In the genomic region with DNA sequence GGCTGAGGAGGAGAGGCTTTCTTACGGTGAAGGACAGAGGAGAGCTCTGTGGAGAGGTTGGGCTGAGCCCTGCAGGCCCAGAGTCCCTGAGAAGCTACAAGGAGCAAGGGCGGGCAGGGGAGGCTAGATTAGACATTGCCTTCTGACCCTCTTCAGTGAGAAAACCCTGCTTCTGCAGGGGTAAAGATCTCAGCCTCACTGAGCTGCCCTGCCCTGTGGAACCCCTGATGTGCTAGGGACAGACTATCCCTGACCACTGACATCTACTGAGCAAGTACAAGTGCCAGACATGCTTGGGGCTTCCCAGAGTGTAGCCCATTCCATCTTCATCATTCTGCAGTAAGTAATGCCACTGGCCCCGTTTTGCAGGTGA, we compare ENCODE assay signal across 25 cellular contexts.
"Had no signal": no experiment of that assay in that cellular context is flagged by ENCODE, and none has a peak within 500 bp of the region (broad histone marks: within the 10 kb centered on the region; RNA-seq: fewer than 3 reads in every experiment).

No MANE protein-coding gene starts in this region.

- H3K4me2 ChIP-seq: smooth muscle cell had no signal

- FAIRE-seq: TTC549 had no signal

- H3K27ac ChIP-seq: body of pancreas, cardiac muscle cell, coronary artery, dorsolateral prefrontal cortex, left lung, ovary, prostate gland, tibial nerve, VCaP had no signal

- ATAC-seq: body of pancreas; effector memory CD8-positive, alpha-beta T cell; left lung had no signal

- H3K27me3 ChIP-seq: adrenal gland, body of pancreas, cardiac muscle cell, left lung, ovary, tibial nerve had no signal

- DNase-seq: activated CD4-positive, alpha-beta T cell treated with anti-CD3 and anti-CD28 coated beads for 48 hours; activated CD4-positive, alpha-beta T cell treated with anti-CD3 and anti-CD28 coated beads, Interleukin-2, amount 50 U/mL, for 48 hours; activated CD8-positive, alpha-beta memory T cell treated with anti-CD3 and anti-CD28 coated beads for 24 hours; activated effector memory CD4-positive, alpha-beta T cell treated with Interleukin-2 at 50 U/mL for 16 hours; activated naive CD4-positive, alpha-beta T cell treated with Interleukin-2 at 50 U/mL for 16 hours; activated naive CD8-positive, alpha-beta T cell treated with anti-CD3 and anti-CD28 coated beads for 36 hours; aorta; body of pancreas; effector memory CD8-positive, alpha-beta T cell; hypothalamus; kidney glomerular epithelial cell; retina; stimulated activated naive CD4-positive, alpha-beta T cell treated with Interleukin-2 at 50 U/mL for 16 hours; T-helper 9 cell had no signal

- H3K9me3 ChIP-seq: adrenal gland, body of pancreas, left lung, ovary, prostate gland, tibial nerve had no signal

- H3K4me1 ChIP-seq: adrenal gland, body of pancreas, left lung, prostate gland had no signal

- H3K36me3 ChIP-seq: adrenal gland, cardiac muscle cell, left lung, ovary, prostate gland, tibial nerve had no signal

- H3K4me3 ChIP-seq: adrenal gland, body of pancreas, cardiac muscle cell, coronary artery, dorsolateral prefrontal cortex, left lung, ovary, prostate gland, smooth muscle cell, tibial nerve had no signal
